ENCODE assay signal across 9 cellular contexts in the genomic region with DNA sequence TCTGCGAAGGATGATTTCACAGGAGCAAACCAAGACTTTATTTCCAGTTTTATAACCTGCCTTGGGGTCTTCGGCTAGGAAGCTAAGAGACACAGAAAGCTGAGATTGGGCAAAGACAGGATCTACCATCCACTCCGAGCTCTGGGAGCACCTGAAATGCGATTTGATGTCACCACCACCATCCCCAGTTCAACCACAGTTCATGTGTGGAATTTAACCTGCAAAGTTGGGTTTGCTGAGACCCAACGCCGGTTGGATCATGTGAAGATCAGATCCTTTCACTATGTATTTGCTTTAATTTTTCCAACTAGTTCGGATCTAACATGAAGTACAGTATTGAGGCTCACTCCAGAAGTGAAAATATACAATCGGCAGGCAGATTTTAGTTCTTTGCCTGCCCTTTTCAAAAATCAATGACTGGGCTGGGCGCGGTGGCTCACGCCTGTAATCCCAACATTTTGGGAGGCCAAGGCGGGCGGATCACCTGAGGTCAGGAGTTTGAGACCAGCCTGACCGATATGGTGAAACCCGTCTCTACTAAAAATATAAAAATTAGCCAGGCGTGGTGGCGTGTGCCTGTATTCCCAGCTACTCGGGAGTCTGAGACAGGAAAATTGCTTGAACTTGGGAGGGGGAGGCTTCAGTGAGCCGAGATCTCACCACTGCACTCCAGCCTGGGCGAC. TPM values are rescaled to one million over a fixed set of nuclear protein-coding genes. Genes with fewer than 3 reads are reported as not detected.
DNase-seq lines count a peak whose midpoint lies in the region; ATAC-seq, FAIRE-seq and TF ChIP-seq lines count a peak whose summit lies in the region.
"Had no signal": no experiment of that assay in that cellular context is flagged by ENCODE, and none has a peak within 500 bp of the region (broad histone marks: within the 10 kb centered on the region; RNA-seq: fewer than 3 reads in every experiment).

No MANE protein-coding gene starts in this region.

- peak overlapping the region; percentile 98 for H3K27ac Mint-ChIP-seq in activated CD8-positive, alpha-beta T cell treated with anti-CD3 and anti-CD28 coated beads, Interleukin-2, amount 10 ng/mL, durations not matched to agents 7 days and 5 days

- peaks cover 13% of the 10 kb centered on the region for H3K36me3 Mint-ChIP-seq in activated CD8-positive, alpha-beta T cell treated with anti-CD3 and anti-CD28 coated beads, Interleukin-2, amount 10 ng/mL, durations not matched to agents 7 days and 5 days (ENCODE audit: low read depth)

- H3K79me2 ChIP-seq in GM23248 (ENCODE audit: insufficient read depth) = peaks cover 35% of the 10 kb centered on the region

- no peak for DNase-seq in GM23248
- no peak for DNase-seq in activated CD8-positive, alpha-beta T cell treated with anti-CD3 and anti-CD28 coated beads, Interleukin-2, amount 10 ng/mL, durations not matched to agents 7 days and 5 days
- peak; percentile 49 for DNase-seq in mesenteric fat pad (ENCODE audit: low spot score)
- no peak for DNase-seq in ACHN
- DNase-seq in kidney = no peak
- DNase-seq in HTR-8/SVneo (ENCODE audit: insufficient read length, low spot score) = no peak
- DNase-seq in stimulated activated naive CD4-positive, alpha-beta T cell (lab: John Stamatoyannopoulos, UW) = no peak

- H3K4me1 Mint-ChIP-seq in activated CD8-positive, alpha-beta T cell treated with anti-CD3 and anti-CD28 coated beads, Interleukin-2, amount 10 ng/mL, durations not matched to agents 7 days and 5 days (ENCODE audit: low read depth) = peaks cover 34% of the 10 kb centered on the region

- H3K9me3 Mint-ChIP-seq in activated CD8-positive, alpha-beta T cell treated with anti-CD3 and anti-CD28 coated beads, Interleukin-2, amount 10 ng/mL, durations not matched to agents 7 days and 5 days (ENCODE audit: insufficient read depth) = no peaks in the 10 kb centered on the region

- no peak for ATAC-seq in activated CD8-positive, alpha-beta T cell treated with anti-CD3 and anti-CD28 coated beads, Interleukin-2, amount 10 ng/mL, durations not matched to agents 7 days and 5 days

- no peaks in the 10 kb centered on the region for H3K9me2 ChIP-seq in GM23248 (ENCODE audit: insufficient read depth)

- H3K36me3 ChIP-seq in BLaER1 (peaks cover under 1% of the 10 kb centered on the region; the same call in 1 of the 2 replicates), GM23248 (ENCODE audit: low read depth) (peaks cover 2% of the 10 kb centered on the region; the same call in 1 of the 2 replicates), kidney (ENCODE audit: control insufficient read depth in 1 of 2, insufficient read depth in 2 of 2, low read length in 2 of 2) (no peaks in the 10 kb centered on the region)
- H3K36me3 ChIP-seq: cardiac muscle cell had no signal

- peak overlapping the region; percentile 93 for H3K4me3 Mint-ChIP-seq in activated CD8-positive, alpha-beta T cell treated with anti-CD3 and anti-CD28 coated beads, Interleukin-2, amount 10 ng/mL, durations not matched to agents 7 days and 5 days

- peaks cover 42% of the 10 kb centered on the region for H3K9me3 ChIP-seq in BLaER1
- no peaks in the 10 kb centered on the region for H3K9me3 ChIP-seq in GM23248 (ENCODE audit: low read depth)
- H3K9me3 ChIP-seq in kidney (ENCODE audit: control insufficient read depth in 1 of 2, low read length in 2 of 2) = no peaks in the 10 kb centered on the region

- POLR2A ChIA-PET in activated CD8-positive, alpha-beta T cell treated with anti-CD3 and anti-CD28 coated beads, Interleukin-2, amount 10 ng/mL, durations not matched to agents 7 days and 5 days (lab: Charles Lee) = interaction anchor here (1.8 kb wide), 1 partner anchor 23 kb away, joined by 8 read pairs; no protein-coding TSS in a partner anchor

- WGBS in GM23248 (ENCODE audit: low coverage in 1 of 2, low lambda C conversion rate in 2 of 2, missing lambda C conversion rate in 2 of 2), 2 experiments = 89 to 91% methylated on average over 20 of the region's 20 CpGs

- TF ChIP-seq CTCF in kidney (IDR thresholded peaks at IDR 0.05; ENCODE audit: borderline replicate concordance, extremely low read depth, insufficient read depth) = no peak

- intact Hi-C loops in kidney (cut with DNase I) = no loop called here

- H3K27ac ChIP-seq in BLaER1 = peak overlapping the region; percentile 92
- no peak overlapping the region for H3K27ac ChIP-seq in GM23248
- H3K27ac ChIP-seq in kidney (ENCODE audit: low read depth in 2 of 2, low read length in 2 of 2) = no peak overlapping the region

- in situ Hi-C loops in GM23248 (cut with MboI) (no loop called here), ACHN (cut with HindIII; ENCODE audit: low pct_ligation_motif_present, low pct_unique_long_range_greater_than_20kb, low sequenced_read_pairs) (no loop called here)

- no peaks in the 10 kb centered on the region for H4K20me1 ChIP-seq in BLaER1
- H4K20me1 ChIP-seq in GM23248 (ENCODE audit: insufficient read depth) = no peaks in the 10 kb centered on the region

- H3K27me3 ChIP-seq in BLaER1 (no peaks in the 10 kb centered on the region), GM23248 (replicated peaks; ENCODE audit: insufficient read depth) (no peaks in the 10 kb centered on the region)
- H3K27me3 ChIP-seq: cardiac muscle cell had no signal

- FAIRE-seq in kidney (lab: Jason Lieb, UNC) = no peak
- no peak for FAIRE-seq in HTR-8/SVneo (lab: Jason Lieb, UNC)

- peaks cover 7% of the 10 kb centered on the region; the same call in 1 of the 2 replicates for H3F3A ChIP-seq in GM23248 (ENCODE audit: insufficient read depth)

- H3K27me3 Mint-ChIP-seq in activated CD8-positive, alpha-beta T cell treated with anti-CD3 and anti-CD28 coated beads, Interleukin-2, amount 10 ng/mL, durations not matched to agents 7 days and 5 days (ENCODE audit: low read depth) = no peaks in the 10 kb centered on the region

- H3K9ac ChIP-seq in BLaER1 (peak overlapping the region; percentile 83; the same call in 1 of the 2 replicates), GM23248 (no peak overlapping the region), kidney (ENCODE audit: low read length in 2 of 2) (no peak overlapping the region)

- H3K4me1 ChIP-seq in BLaER1 = peaks cover 52% of the 10 kb centered on the region
- peaks cover 22% of the 10 kb centered on the region for H3K4me1 ChIP-seq in GM23248 (ENCODE audit: insufficient read depth)
- peaks cover 8 to 16% of the 10 kb centered on the region in 2 donors for H3K4me1 ChIP-seq in kidney (ENCODE audit: control insufficient read depth in 1 of 2, insufficient read depth in 1 of 2, low read depth in 1 of 2, low read length in 2 of 2)

- H3K4me2 ChIP-seq in BLaER1 (peak overlapping the region; percentile 96), GM23248 (ENCODE audit: unreplicated experiment) (peak overlapping the region; percentile 80)

- no peak overlapping the region for H2AFZ ChIP-seq in GM23248

- CTCF ChIA-PET in activated CD8-positive, alpha-beta T cell treated with anti-CD3 and anti-CD28 coated beads, Interleukin-2, amount 10 ng/mL, durations not matched to agents 7 days and 5 days (lab: Charles Lee) = interaction anchor here (1.2 to 6.2 kb wide), 4 partner anchors 14 to 109 kb away, joined by 3 to 79 read pairs (median 33); no protein-coding TSS in a partner anchor

- H3K4me3 ChIP-seq in BLaER1 (peak overlapping the region; percentile 79), GM23248 (peak overlapping the region; percentile 91), kidney (ENCODE audit: low read length in 2 of 2) (peak overlapping the region in 1 of 2 donors; percentile 92)

RNA-seq across cellular contexts. Expression of a gene that starts 1.4 kb away (rescaled TPM):
- 73.7 and 89.4 TPM in 2 replicates for total RNA-seq in GM23248 (2014; rRNA removed; shearing (Covaris generic))
- polyA plus RNA-seq in GM23248 (2016; fragmentation: Nextera tagmentation; extraction: Ambion mirVana) = 105 and 109 TPM in 2 replicates
- 10 to 100 TPM; 29.2 to 30.0 TPM for total RNA-seq in activated CD8-positive, alpha-beta T cell treated with anti-CD3 and anti-CD28 coated beads, Interleukin-2, amount 10 ng/mL, durations not matched to agents 7 days and 5 days
- 50.9 TPM for total RNA-seq in mesenteric fat pad
- total RNA-seq in kidney = 31.7 TPM
- polyA plus RNA-seq in kidney (ENCODE audit: insufficient read depth, low read depth, low replicate concordance) = 18.6 TPM

RNA-seq across cellular contexts. Expression of a gene that starts 39.2 kb away (rescaled TPM):
- total RNA-seq in GM23248 (2014; rRNA removed; shearing (Covaris generic)) = 3.0 and 4.3 TPM in 2 replicates
- polyA plus RNA-seq in GM23248 (2016; fragmentation: Nextera tagmentation; extraction: Ambion mirVana) = 2.1 and 3.0 TPM in 2 replicates
- 10 to 100 TPM; 37.1 to 46.3 TPM for total RNA-seq in activated CD8-positive, alpha-beta T cell treated with anti-CD3 and anti-CD28 coated beads, Interleukin-2, amount 10 ng/mL, durations not matched to agents 7 days and 5 days
- 59.9 TPM for total RNA-seq in mesenteric fat pad
- total RNA-seq in kidney = 71.3 TPM
- 55.4 TPM for polyA plus RNA-seq in kidney (ENCODE audit: insufficient read depth, low read depth, low replicate concordance)
